ENCODE assay signal across 8 cellular contexts in the genomic region with DNA sequence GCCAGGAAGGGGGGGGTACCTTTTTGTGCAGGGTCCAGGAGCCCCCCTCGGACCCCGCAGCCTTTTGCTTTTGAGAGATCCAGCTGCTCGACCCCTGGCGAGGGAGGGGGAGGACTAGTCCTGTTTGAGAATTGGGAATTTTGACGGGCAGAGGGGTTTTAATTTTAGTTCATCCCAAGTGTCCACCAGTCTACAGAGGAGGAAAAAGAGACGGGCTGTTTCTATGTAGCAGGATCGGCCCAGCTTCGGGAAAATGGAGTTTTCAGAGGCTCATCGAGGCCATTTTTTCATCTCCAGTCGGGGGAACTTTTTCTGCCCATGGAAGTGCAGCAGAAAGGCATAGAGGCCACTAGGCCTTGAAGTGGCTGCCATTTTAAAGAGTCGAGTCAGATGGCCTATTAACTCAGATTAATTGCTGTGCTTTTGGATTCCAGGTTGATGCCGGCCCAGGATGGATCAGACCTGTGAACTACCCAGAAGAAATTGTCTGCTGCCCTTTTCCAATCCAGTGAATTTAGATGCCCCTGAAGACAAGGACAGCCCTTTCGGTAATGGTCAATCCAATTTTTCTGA. TPM values are rescaled to one million over a fixed set of nuclear protein-coding genes. Genes with fewer than 3 reads are reported as not detected.
DNase-seq lines count a peak whose midpoint lies in the region; ATAC-seq and TF ChIP-seq lines count a peak whose summit lies in the region.

No MANE protein-coding gene starts in this region.

- peak overlapping the region; percentile 98 for H3K4ac ChIP-seq in mesendoderm (ENCODE audit: low read depth, low read length)

- H2AK5ac ChIP-seq in mesendoderm (ENCODE audit: low read length) = no peak overlapping the region

- peak overlapping the region; percentile 41 for H2BK5ac ChIP-seq in mesendoderm (ENCODE audit: low read length)

- ATAC-seq in GM21825 (IDR thresholded peaks at IDR 0.05; ENCODE audit: unreplicated experiment) = no peak

- H3K4me2 ChIP-seq in mesendoderm (ENCODE audit: low read length) = peak overlapping the region; percentile 87

- TF ChIP-seq CTCF in AG04450 (IDR thresholded peaks at IDR 0.05; ENCODE audit: low read depth, low read length) = no peak
- TF ChIP-seq CTCF in astrocyte of the cerebellum (IDR thresholded peaks at IDR 0.05; ENCODE audit: low read depth, low read length, missing control alignments) = no peak

- H3K56ac ChIP-seq in mesendoderm (ENCODE audit: low read length) = peak overlapping the region; percentile 100

- H3K79me1 ChIP-seq in mesendoderm (ENCODE audit: low read length) = peaks cover 11% of the 10 kb centered on the region

- no peaks in the 10 kb centered on the region; the same call in 1 of the 2 replicates for H3K9me3 ChIP-seq in AG04450 (ENCODE audit: control insufficient read depth, insufficient read depth, low read length)
- H3K9me3 ChIP-seq in HUES6 (ENCODE audit: control insufficient read depth, insufficient read depth, low read depth, low read length) = no peaks in the 10 kb centered on the region

- H3K36me3 ChIP-seq in HUES6 (ENCODE audit: control insufficient read depth, insufficient read depth, low read length) = peaks cover 49% of the 10 kb centered on the region
- H3K36me3 ChIP-seq in mesendoderm (ENCODE audit: control insufficient read depth, insufficient read depth, low read length) = peaks cover 7% of the 10 kb centered on the region

- peaks cover 51% of the 10 kb centered on the region for H3K79me2 ChIP-seq in mesendoderm (ENCODE audit: control insufficient read depth, insufficient read depth, low read length)

- in situ Hi-C loops in astrocyte of the cerebellum (cut with HindIII; ENCODE audit: low sequenced_read_pairs) = no loop called here

- CTCF ChIA-PET in AG04450 (lab: Charles Lee) = no interaction called here

- H3K9ac ChIP-seq in HUES6 (ENCODE audit: low read length) (peak overlapping the region; percentile 98), mesendoderm (ENCODE audit: low read length) (peak overlapping the region; percentile 99)

- peak overlapping the region; percentile 81 for H4K5ac ChIP-seq in mesendoderm (ENCODE audit: low read length)

- H3K27me3 ChIP-seq in AG04450 (ENCODE audit: control insufficient read depth, insufficient read depth, low read length) (no peaks in the 10 kb centered on the region), HUES6 (ENCODE audit: control insufficient read depth, insufficient read depth, low read length) (no peaks in the 10 kb centered on the region), mesendoderm (ENCODE audit: insufficient read depth, low read length, poor library complexity) (no peaks in the 10 kb centered on the region)

- H3K27ac ChIP-seq in AG04450 (ENCODE audit: low read depth, low read length) = peak overlapping the region; percentile 21
- H3K27ac ChIP-seq in HUES6 (ENCODE audit: low read depth, low read length) = peak overlapping the region; percentile 99
- peak overlapping the region; percentile 99 for H3K27ac ChIP-seq in mesendoderm (ENCODE audit: low read depth, low read length)

- DNase-seq in AG04450 (ENCODE audit: low read depth, low spot score) (no peak), astrocyte of the cerebellum (ENCODE audit: low read depth) (no peak), mesendoderm (no peak), HuH-7 (ENCODE audit: low spot score) (no peak), occipital lobe (lab: John Stamatoyannopoulos, UW) (no peak)
- no peak for DNase-seq in activated CD4-positive, CD25-positive, alpha-beta regulatory T cell treated with anti-CD3 and anti-CD28 coated beads, Interleukin-2, amount 50 U/mL, for 72 hours

- peak overlapping the region; percentile 64 for H3K4me3 ChIP-seq in AG04450 (ENCODE audit: low read depth, low read length)
- peak overlapping the region; percentile 92 for H3K4me3 ChIP-seq in HUES6 (ENCODE audit: low read depth, low read length)
- H3K4me3 ChIP-seq in astrocyte of the cerebellum (ENCODE audit: low read depth, low read length) = peak overlapping the region; percentile 54
- peak overlapping the region; percentile 91 for H3K4me3 ChIP-seq in mesendoderm (ENCODE audit: low read length)

- WGBS in mesendoderm (ENCODE audit: extremely low coverage, insufficient coverage, low lambda C conversion rate) = no CpG with 5 or more reads among the region's 13 CpGs

- no peak overlapping the region for H2BK15ac ChIP-seq in mesendoderm (replicated peaks; ENCODE audit: low read depth)

- H3K4me1 ChIP-seq in HUES6 (ENCODE audit: control insufficient read depth, insufficient read depth, low read length) (peaks cover 37% of the 10 kb centered on the region), mesendoderm (ENCODE audit: control insufficient read depth, low read depth, low read length) (peaks cover 22% of the 10 kb centered on the region)

- H2BK120ac ChIP-seq in mesendoderm (ENCODE audit: low read depth, low read length) = no peak overlapping the region

- POLR2A ChIA-PET in AG04450 (lab: Yijun Ruan, JAX) = interaction anchor here (0.6 to 0.8 kb wide), 2 partner anchors 18 to 291 kb away, joined by 3 read pairs; no protein-coding TSS in a partner anchor

- no peak overlapping the region for H3K23ac ChIP-seq in mesendoderm (ENCODE audit: low read length)

- no peak overlapping the region for H4K8ac ChIP-seq in mesendoderm (ENCODE audit: low read depth, low read length)

- H3K18ac ChIP-seq in mesendoderm (ENCODE audit: low read length) = peak overlapping the region; percentile 97

RNA-seq across cellular contexts. Expression of gene NSD1, which starts 1.2 kb away (rescaled TPM):
- polyA plus RNA-seq in AG04450 (2011; rRNA removed) = 25.6 and 33.4 TPM in 2 replicates
- polyA minus RNA-seq in AG04450 (2011; rRNA and poly(A)+ RNA removed) = 54.4 and 64.6 TPM in 2 replicates
- 38.2 TPM for polyA plus RNA-seq in mesendoderm (2013, experiment 1 of 2)
- 38.5 TPM for polyA plus RNA-seq in mesendoderm (2013, experiment 2 of 2)
- 89.8 TPM for total RNA-seq in occipital lobe

RNA-seq across cellular contexts. Expression of gene FGFR4, which starts 48.0 kb away (rescaled TPM):
- polyA plus RNA-seq in AG04450 (2011; rRNA removed) = 5.8 and 6.8 TPM in 2 replicates
- polyA minus RNA-seq in AG04450 (2011; rRNA and poly(A)+ RNA removed) = 5.3 and 7.0 TPM in 2 replicates
- polyA plus RNA-seq in mesendoderm (2013, experiment 1 of 2) = 28.8 TPM
- 30.0 TPM for polyA plus RNA-seq in mesendoderm (2013, experiment 2 of 2)
- 1.6 TPM for total RNA-seq in occipital lobe

Comparison
In these comparisons a context has a peak if more than half of its experiments do, and no peak if none do; other contexts are left out.
1. H3K27ac ChIP-seq: peak in every context shown above with its lines; median percentile 99 in HUES6; 99 in mesendoderm; 21 in AG04450.